ENCODE assay signal across 11 cellular contexts in the genomic region with DNA sequence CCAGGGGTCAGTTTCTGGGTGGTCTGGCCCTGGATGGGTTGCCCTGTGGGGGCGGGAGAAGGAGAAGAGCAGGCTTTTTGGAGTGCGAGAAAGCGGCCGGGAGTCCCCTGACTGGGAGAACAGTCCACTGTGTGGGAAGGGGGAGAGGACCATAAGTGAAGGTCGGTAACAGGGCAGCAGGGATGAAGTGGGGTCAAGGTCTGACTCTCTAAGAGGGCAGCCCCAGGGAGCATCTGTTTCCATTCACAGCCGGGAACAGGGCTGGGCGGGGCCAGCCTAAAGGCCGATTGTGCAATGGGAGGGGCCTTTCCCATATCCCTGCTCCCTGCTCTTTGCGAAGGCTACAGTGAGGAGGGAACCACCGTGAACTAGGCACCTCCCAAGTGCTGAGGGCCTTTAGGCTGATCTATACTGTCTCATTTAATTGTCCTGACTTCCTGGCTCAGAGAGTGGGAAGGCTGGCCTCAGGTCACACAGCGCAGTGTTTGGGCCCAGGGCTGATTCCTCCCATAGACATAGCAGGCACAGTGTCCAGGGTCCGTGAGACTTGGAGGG. TPM values are rescaled to one million over a fixed set of nuclear protein-coding genes. Genes with fewer than 3 reads are reported as not detected.
A peak's percentile ranks its signal among the peaks of the same experiment; 100 is the strongest.
DNase-seq lines count a peak whose midpoint lies in the region; ATAC-seq and TF ChIP-seq lines count a peak whose summit lies in the region.
"Had no signal": no experiment of that assay in that cellular context is flagged by ENCODE, and none has a peak within 500 bp of the region (broad histone marks: within the 10 kb centered on the region; RNA-seq: fewer than 3 reads in every experiment).

No MANE protein-coding gene starts in this region.

- no peaks in the 10 kb centered on the region for H3K9me3 ChIP-seq in iPS-18a (ENCODE audit: control insufficient read depth, low read depth, low read length)
- H3K9me3 ChIP-seq: tibial artery had no signal

- DNase-seq in H7 (peak; percentile 86), cardiac fibroblast (ENCODE audit: low read depth in 2 of 2) (peak; percentile 36 to 59), retina (peak; percentile 60), inferior parietal cortex (ENCODE audit: extremely low spot score) (no peak)
- DNase-seq in activated CD8-positive, alpha-beta memory T cell treated with anti-CD3 and anti-CD28 coated beads, Interleukin-2, amount 50 U/mL, for 48 hours, result no peak
- DNase-seq: COR-L47; effector CD4-positive, alpha-beta T cell had no signal

- H3K36me3 ChIP-seq in H7 (replicated peaks; ENCODE audit: control insufficient read depth, insufficient read depth, low read length), result no peaks in the 10 kb centered on the region
- H3K36me3 ChIP-seq in iPS-18a (ENCODE audit: control insufficient read depth, low read depth, low read length), result no peaks in the 10 kb centered on the region
- H3K36me3 ChIP-seq: tibial artery had no signal

- H3K27ac ChIP-seq in iPS-18a (ENCODE audit: low read length), result no peak overlapping the region

- ATAC-seq in HG03571 (IDR thresholded peaks at IDR 0.05; ENCODE audit: unreplicated experiment) (no peak), GM21528 (IDR thresholded peaks at IDR 0.05; ENCODE audit: low FRiP score, unreplicated experiment) (no peak)

- no peak for TF ChIP-seq CTCF in cardiac fibroblast (IDR thresholded peaks at IDR 0.05; ENCODE audit: low read depth, low read length)

- peak overlapping the region; percentile 48 for H3K9ac ChIP-seq in iPS-18a (ENCODE audit: low read length)

- no peak overlapping the region for H3K4me3 ChIP-seq in H7 (ENCODE audit: insufficient read depth, low read depth, low read length)
- H3K4me3 ChIP-seq in cardiac fibroblast (replicated peaks in 1 of 2; ENCODE audit: low read depth in 2 of 2, low read length in 2 of 2), result no peak overlapping the region
- peak overlapping the region; percentile 16 for H3K4me3 ChIP-seq in iPS-18a (ENCODE audit: low read length)
- H3K4me3 ChIP-seq: tibial artery had no signal

- peaks cover 11% of the 10 kb centered on the region for H3K4me1 ChIP-seq in iPS-18a (ENCODE audit: control insufficient read depth, low read depth, low read length)

- H3K27me3 ChIP-seq in H7 (ENCODE audit: control insufficient read depth, insufficient read depth, low read length), result no peaks in the 10 kb centered on the region; the same call in 1 of the 2 replicates
- no peaks in the 10 kb centered on the region for H3K27me3 ChIP-seq in iPS-18a (ENCODE audit: control insufficient read depth, insufficient read depth, low read length)
- H3K27me3 ChIP-seq: tibial artery had no signal

RNA-seq across cellular contexts. Expression of gene WFDC1, which starts 10.4 kb away (rescaled TPM):
- 0.59 and 0.97 TPM in 2 replicates for total RNA-seq in H7 (2014; rRNA removed; shearing (Covaris generic))

RNA-seq across cellular contexts. Expression of gene KCNG4, which starts 44.4 kb away (rescaled TPM):
- not detected in 2 replicates for total RNA-seq in H7 (2014; rRNA removed; shearing (Covaris generic))

Comparison
In these comparisons a context has a peak if more than half of its experiments do, and no peak if none do; other contexts are left out.
1. DNase-seq: peak in H7 (single experiment), cardiac fibroblast (2 of 2) and retina (single experiment); none in activated CD8-positive, alpha-beta memory T cell treated with anti-CD3 and anti-CD28 coated beads, Interleukin-2, amount 50 U/mL, for 48 hours (single experiment) and inferior parietal cortex (single experiment).